In the genomic region with DNA sequence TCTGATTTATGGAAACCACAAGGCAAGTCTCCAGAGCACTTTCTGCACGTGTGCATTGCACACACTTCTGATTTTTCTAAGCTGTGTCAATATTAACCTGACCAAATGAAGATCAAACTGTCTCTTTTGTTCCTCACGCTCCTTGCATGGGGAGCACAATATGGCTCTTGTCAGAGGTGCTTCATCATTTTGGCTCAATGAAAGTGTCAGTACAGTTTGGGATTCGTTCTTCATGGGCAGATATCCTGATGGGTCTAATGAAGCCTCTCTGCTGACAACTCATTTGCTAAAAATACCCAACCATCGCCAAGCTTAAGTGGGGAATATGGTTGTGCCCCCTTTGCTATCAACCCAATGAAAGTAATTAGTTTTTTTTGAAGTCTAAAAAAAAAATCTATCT, we compare ENCODE assay signal across 25 cellular contexts.
DNase-seq lines count a peak whose midpoint lies in the region; ATAC-seq and TF ChIP-seq lines count a peak whose summit lies in the region.
"Had no signal": no experiment of that assay in that cellular context is flagged by ENCODE, and none has a peak within 500 bp of the region (broad histone marks: within the 10 kb centered on the region; RNA-seq: fewer than 3 reads in every experiment).

No MANE protein-coding gene starts in this region.

- DNase-seq in HEK293T (ENCODE audit: extremely low spot score) (no peak), NCI-H146 treated with DMSO at 0.1 percent for 48 hours (lab: John Stamatoyannopoulos, UW; ENCODE audit: unreplicated experiment) (peak; percentile 81), NCI-H69 (lab: John Stamatoyannopoulos, UW) (peak; percentile 97), GM19238 (ENCODE audit: insufficient read length, low spot score) (no peak), T-helper 2 cell (no peak), GM03348 (ENCODE audit: low spot score) (no peak)
- DNase-seq: activated CD4-positive, alpha-beta T cell treated with anti-CD3 and anti-CD28 coated beads, Interleukin-2, amount 50 U/mL, for 48 hours; activated CD4-positive, CD25-positive, alpha-beta regulatory T cell treated with anti-CD3 and anti-CD28 coated beads, Interleukin-2, amount 50 U/mL, for 72 hours; activated naive CD4-positive, alpha-beta T cell treated with Interleukin-2 at 50 U/mL for 16 hours; activated T-cell treated with anti-CD3 and anti-CD28 coated beads, Interleukin-2, amount 50 U/mL, for 72 hours; Calu3; H9; immature natural killer cell; KG1; left colon; naive thymus-derived CD8-positive, alpha-beta T cell; NCI-H1694 treated with DMSO at 0.1 percent for 48 hours; NCI-H446 treated with DMSO at 0.1 percent for 48 hours; nucleus accumbens; PC-3; right lobe of liver; SK-N-SH; transverse colon had no signal

- CTCF ChIA-PET in HEK293T (lab: Yijun Ruan, JAX), result no interaction called here

- POLR2A ChIA-PET in HEK293T (lab: Yijun Ruan, JAX), result no interaction called here

- ATAC-seq in GM21717 (IDR thresholded peaks at IDR 0.05; ENCODE audit: unreplicated experiment), result no peak
- ATAC-seq: activated T-cell treated with anti-CD3 and anti-CD28 coated beads, Interleukin-2, amount 50 U/mL, for 72 hours; GM12878; naive thymus-derived CD8-positive, alpha-beta T cell; PC-3; right lobe of liver had no signal

TF ChIP-seq in HEK293T, 16 proteins besides CTCF, POLR2A, EP300 and RAD21:
- TF ChIP-seq, protein P1, sequence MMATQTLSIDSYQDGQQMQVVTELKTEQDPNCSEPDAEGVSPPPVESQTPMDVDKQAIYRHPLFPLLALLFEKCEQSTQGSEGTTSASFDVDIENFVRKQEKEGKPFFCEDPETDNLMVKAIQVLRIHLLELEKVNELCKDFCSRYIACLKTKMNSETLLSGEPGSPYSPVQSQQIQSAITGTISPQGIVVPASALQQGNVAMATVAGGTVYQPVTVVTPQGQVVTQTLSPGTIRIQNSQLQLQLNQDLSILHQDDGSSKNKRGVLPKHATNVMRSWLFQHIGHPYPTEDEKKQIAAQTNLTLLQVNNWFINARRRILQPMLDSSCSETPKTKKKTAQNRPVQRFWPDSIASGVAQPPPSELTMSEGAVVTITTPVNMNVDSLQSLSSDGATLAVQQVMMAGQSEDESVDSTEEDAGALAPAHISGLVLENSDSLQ (IDR thresholded peaks at IDR 0.05), result peak; percentile 9; the same call in 1 of the 2 replicates
- TF ChIP-seq ARNT (IDR thresholded peaks at IDR 0.05) (no peak), BHLHE40 (IDR thresholded peaks at IDR 0.05; ENCODE audit: borderline replicate concordance) (no peak), SP1 (IDR thresholded peaks at IDR 0.05) (no peak)

Comparison
In these comparisons a context has a peak if more than half of its experiments do, and no peak if none do; other contexts are left out.
1. DNase-seq: peak in NCI-H146 treated with DMSO at 0.1 percent for 48 hours (single experiment) and NCI-H69 (single experiment); none in HEK293T (single experiment), GM19238 (single experiment), T-helper 2 cell (0 of 5) and GM03348 (single experiment).